ENCODE assay signal across 2 cellular contexts in the genomic region with DNA sequence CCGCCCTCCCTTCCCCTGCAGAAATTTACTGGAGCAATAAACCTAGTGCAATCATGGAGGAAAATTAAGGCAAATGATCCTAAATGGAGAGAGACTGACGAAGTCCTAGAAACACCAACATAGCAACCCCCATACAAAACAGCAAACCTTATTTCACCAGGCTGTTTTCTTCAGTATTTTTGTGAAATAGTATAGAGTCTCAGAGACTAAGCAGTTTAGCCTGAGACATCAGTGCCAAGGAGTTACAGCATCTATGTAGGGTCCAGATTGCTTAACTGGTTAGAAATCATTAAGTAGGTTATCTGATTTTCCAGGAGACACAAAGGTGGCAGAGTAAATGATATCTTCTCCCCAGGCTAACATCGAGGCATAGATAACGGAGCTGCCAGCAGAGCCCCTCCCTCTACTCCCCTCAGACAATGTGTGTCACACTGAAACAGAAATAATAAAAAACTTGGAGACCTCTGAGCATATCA.
TF ChIP-seq lines count a peak whose summit lies in the region.

No MANE protein-coding gene starts in this region.

TF ChIP-seq in SK-N-SH, 30 proteins besides CTCF, POLR2A, EP300 and RAD21 (continued from another document):
- TF ChIP-seq IRF3 (IDR thresholded peaks at IDR 0.05; ENCODE audit: low read depth, low read length) (no peak), GATA2 (CRISPR knock-in tag; IDR thresholded peaks at IDR 0.05) (no peak), JUND (IDR thresholded peaks at IDR 0.05) (no peak), TCF12 (IDR thresholded peaks at IDR 0.05) (no peak), FOXJ3 (CRISPR knock-in tag; IDR thresholded peaks at IDR 0.05) (no peak), PBX3 (IDR thresholded peaks at IDR 0.05) (no peak), MEF2A (IDR thresholded peaks at IDR 0.05; ENCODE audit: borderline replicate concordance, low read depth) (no peak), MXI1 (IDR thresholded peaks at IDR 0.05; ENCODE audit: low read depth, low read length) (no peak), REST (IDR thresholded peaks at IDR 0.05; ENCODE audit: low read depth, low read length) (no peak)
- TF ChIP-seq, protein P1, sequence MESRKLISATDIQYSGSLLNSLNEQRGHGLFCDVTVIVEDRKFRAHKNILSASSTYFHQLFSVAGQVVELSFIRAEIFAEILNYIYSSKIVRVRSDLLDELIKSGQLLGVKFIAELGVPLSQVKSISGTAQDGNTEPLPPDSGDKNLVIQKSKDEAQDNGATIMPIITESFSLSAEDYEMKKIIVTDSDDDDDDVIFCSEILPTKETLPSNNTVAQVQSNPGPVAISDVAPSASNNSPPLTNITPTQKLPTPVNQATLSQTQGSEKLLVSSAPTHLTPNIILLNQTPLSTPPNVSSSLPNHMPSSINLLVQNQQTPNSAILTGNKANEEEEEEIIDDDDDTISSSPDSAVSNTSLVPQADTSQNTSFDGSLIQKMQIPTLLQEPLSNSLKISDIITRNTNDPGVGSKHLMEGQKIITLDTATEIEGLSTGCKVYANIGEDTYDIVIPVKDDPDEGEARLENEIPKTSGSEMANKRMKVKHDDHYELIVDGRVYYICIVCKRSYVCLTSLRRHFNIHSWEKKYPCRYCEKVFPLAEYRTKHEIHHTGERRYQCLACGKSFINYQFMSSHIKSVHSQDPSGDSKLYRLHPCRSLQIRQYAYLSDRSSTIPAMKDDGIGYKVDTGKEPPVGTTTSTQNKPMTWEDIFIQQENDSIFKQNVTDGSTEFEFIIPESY (IDR thresholded peaks at IDR 0.05; ENCODE audit: borderline replicate concordance, low read depth): no peak
- TF ChIP-seq, protein P2, sequence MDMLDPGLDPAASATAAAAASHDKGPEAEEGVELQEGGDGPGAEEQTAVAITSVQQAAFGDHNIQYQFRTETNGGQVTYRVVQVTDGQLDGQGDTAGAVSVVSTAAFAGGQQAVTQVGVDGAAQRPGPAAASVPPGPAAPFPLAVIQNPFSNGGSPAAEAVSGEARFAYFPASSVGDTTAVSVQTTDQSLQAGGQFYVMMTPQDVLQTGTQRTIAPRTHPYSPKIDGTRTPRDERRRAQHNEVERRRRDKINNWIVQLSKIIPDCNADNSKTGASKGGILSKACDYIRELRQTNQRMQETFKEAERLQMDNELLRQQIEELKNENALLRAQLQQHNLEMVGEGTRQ (IDR thresholded peaks at IDR 0.05; ENCODE audit: borderline replicate concordance, low read depth, low read length): no peak
- TF ChIP-seq, protein P3, sequence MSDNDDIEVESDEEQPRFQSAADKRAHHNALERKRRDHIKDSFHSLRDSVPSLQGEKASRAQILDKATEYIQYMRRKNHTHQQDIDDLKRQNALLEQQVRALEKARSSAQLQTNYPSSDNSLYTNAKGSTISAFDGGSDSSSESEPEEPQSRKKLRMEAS (IDR thresholded peaks at IDR 0.05; ENCODE audit: low read depth): no peak

TF ChIP-seq in SK-N-SH treated with all-trans-retinoic acid at 6 μM for 48 hours, 23 proteins besides CTCF, POLR2A, EP300 and RAD21 (continued from another document):
- TF ChIP-seq, protein P4, sequence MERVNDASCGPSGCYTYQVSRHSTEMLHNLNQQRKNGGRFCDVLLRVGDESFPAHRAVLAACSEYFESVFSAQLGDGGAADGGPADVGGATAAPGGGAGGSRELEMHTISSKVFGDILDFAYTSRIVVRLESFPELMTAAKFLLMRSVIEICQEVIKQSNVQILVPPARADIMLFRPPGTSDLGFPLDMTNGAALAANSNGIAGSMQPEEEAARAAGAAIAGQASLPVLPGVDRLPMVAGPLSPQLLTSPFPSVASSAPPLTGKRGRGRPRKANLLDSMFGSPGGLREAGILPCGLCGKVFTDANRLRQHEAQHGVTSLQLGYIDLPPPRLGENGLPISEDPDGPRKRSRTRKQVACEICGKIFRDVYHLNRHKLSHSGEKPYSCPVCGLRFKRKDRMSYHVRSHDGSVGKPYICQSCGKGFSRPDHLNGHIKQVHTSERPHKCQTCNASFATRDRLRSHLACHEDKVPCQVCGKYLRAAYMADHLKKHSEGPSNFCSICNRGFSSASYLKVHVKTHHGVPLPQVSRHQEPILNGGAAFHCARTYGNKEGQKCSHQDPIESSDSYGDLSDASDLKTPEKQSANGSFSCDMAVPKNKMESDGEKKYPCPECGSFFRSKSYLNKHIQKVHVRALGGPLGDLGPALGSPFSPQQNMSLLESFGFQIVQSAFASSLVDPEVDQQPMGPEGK (CRISPR knock-in tag; IDR thresholded peaks at IDR 0.05; ENCODE audit: borderline replicate concordance): no peak
- no peak for TF ChIP-seq TOX (CRISPR knock-in tag; IDR thresholded peaks at IDR 0.05; ENCODE audit: borderline replicate concordance)
- TF ChIP-seq ZFP3 (CRISPR knock-in tag; IDR thresholded peaks at IDR 0.05): no peak
- TF ChIP-seq ISL1 (CRISPR knock-in tag; IDR thresholded peaks at IDR 0.05): no peak
